1 cellular context compared by ENCODE assay signal in the genomic region with DNA sequence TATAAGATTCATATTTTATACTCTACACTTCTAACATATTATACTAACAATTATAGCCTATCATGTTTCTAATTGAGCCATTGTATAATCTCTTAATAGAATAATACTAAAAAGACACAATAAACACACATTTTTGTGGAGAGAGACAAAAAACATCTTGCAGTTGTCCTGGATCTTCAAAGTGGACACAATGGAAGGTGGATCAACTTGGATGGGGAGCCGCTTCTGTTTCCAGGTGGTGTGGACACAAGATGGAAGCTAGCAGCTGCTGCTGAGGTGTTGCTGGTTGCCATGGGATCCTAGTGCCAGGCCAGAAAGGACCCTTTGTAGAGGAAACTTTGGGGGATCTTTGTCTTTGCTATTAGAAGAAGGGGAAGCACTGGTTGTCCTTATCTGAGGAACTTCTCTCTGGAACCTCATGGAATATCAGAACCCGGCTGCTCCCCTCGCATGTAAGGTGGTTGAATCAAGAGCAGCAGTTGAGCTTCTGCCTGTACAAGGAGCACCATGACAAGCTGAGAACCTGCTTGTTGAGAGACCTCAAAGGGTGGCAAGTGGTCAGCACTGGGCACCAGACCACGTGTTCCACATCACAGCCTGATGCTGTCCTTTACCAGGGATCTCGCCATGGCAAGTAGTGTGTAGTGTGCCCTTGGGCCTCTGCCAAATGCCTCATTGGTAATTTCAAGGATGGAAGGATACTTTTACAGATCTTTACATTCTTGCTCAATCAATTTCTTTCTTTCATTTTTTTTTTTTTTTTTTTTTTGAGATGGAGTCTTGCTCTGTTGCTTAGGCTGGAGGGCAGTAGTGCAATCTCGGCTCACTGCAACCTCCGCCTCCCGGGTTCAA.
TF ChIP-seq lines count a peak whose summit lies in the region.

No MANE protein-coding gene starts in this region.

TF ChIP-seq in H1, 55 proteins besides CTCF, POLR2A, EP300 and RAD21:
- no peak for TF ChIP-seq TBP (IDR thresholded peaks at IDR 0.05; ENCODE audit: low read depth, low read length)
- no peak for TF ChIP-seq FOSL1 (IDR thresholded peaks at IDR 0.05; ENCODE audit: insufficient read depth, low read depth, low read length)
- no peak for TF ChIP-seq HDAC2 (IDR thresholded peaks at IDR 0.05; ENCODE audit: borderline replicate concordance in 1 of 2, low read depth in 2 of 2, low read length in 2 of 2)
- no peak for TF ChIP-seq RNF2 (IDR thresholded peaks at IDR 0.05; ENCODE audit: borderline replicate concordance, low read depth, low read length, missing control alignments, poor library complexity, severe bottlenecking)
- TF ChIP-seq, protein P1, sequence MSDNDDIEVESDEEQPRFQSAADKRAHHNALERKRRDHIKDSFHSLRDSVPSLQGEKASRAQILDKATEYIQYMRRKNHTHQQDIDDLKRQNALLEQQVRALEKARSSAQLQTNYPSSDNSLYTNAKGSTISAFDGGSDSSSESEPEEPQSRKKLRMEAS (IDR thresholded peaks at IDR 0.05) = no peak
- TF ChIP-seq GABPA (IDR thresholded peaks at IDR 0.05; ENCODE audit: borderline replicate concordance, insufficient read depth, low read length) = no peak
- no peak for TF ChIP-seq ASH2L (IDR thresholded peaks at IDR 0.05; ENCODE audit: low read length)
- TF ChIP-seq, protein P2, sequence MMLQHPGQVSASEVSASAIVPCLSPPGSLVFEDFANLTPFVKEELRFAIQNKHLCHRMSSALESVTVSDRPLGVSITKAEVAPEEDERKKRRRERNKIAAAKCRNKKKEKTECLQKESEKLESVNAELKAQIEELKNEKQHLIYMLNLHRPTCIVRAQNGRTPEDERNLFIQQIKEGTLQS (IDR thresholded peaks at IDR 0.05; ENCODE audit: insufficient read depth, low read depth, low read length) = no peak
- no peak for TF ChIP-seq TAF1 (IDR thresholded peaks at IDR 0.05; ENCODE audit: low read depth, low read length)
- no peak for TF ChIP-seq BCL11A (IDR thresholded peaks at IDR 0.05; ENCODE audit: low read depth in 2 of 2, low read length in 2 of 2)
- TF ChIP-seq CTBP2 (IDR thresholded peaks at IDR 0.05; ENCODE audit: borderline replicate concordance, insufficient read depth, insufficient read length, low read length) = no peak
- TF ChIP-seq GTF2F1 (IDR thresholded peaks at IDR 0.05; ENCODE audit: borderline replicate concordance, low read depth, low read length) = no peak
- no peak for TF ChIP-seq KDM5A (IDR thresholded peaks at IDR 0.05; ENCODE audit: low read length)
- no peak for TF ChIP-seq NRF1 (IDR thresholded peaks at IDR 0.05; ENCODE audit: low read depth, low read length)
- no peak for TF ChIP-seq JUN (IDR thresholded peaks at IDR 0.05; ENCODE audit: low read depth, low read length)
- TF ChIP-seq RXRA (IDR thresholded peaks at IDR 0.05; ENCODE audit: insufficient read depth, low read depth, low read length) = no peak
- TF ChIP-seq SP4 (IDR thresholded peaks at IDR 0.05; ENCODE audit: low read length) = no peak
